8 cellular contexts compared by ENCODE assay signal in genomic region chr2:104849618-104850097, GRCh38. TPM values are rescaled to one million over a fixed set of nuclear protein-coding genes. Genes with fewer than 3 reads are reported as not detected.
DNase-seq lines count a peak whose midpoint lies in the region; ATAC-seq and TF ChIP-seq lines count a peak whose summit lies in the region.

No MANE protein-coding gene starts in this region.

- H3K4me2 ChIP-seq in GM23248 (ENCODE audit: unreplicated experiment) = no peak overlapping the region
- peak overlapping the region; percentile 35 for H3K4me2 ChIP-seq in neuronal stem cell (ENCODE audit: insufficient read depth, low read length, poor library complexity, severe bottlenecking)

- H3K36me3 ChIP-seq in GM23248 (ENCODE audit: low read depth) (no peaks in the 10 kb centered on the region), neuronal stem cell (replicated peaks in 1 of 2; ENCODE audit: control insufficient read depth in 2 of 2, insufficient read depth in 2 of 2, low read length in 2 of 2) (peaks cover 0 to 12% of the 10 kb centered on the region in 2 donors)

- H3K14ac ChIP-seq in neuronal stem cell (ENCODE audit: low read length) = no peak overlapping the region

- H2AK5ac ChIP-seq in neuronal stem cell (ENCODE audit: low read depth, low read length) = no peak overlapping the region

- no peak overlapping the region for H2BK5ac ChIP-seq in neuronal stem cell (ENCODE audit: low read length)

- no peak for ATAC-seq in HG02884 (IDR thresholded peaks at IDR 0.05; ENCODE audit: unreplicated experiment)

- no peak overlapping the region for H4K8ac ChIP-seq in neuronal stem cell (ENCODE audit: low read depth, low read length)

- H3K9me3 ChIP-seq in GM23248 (ENCODE audit: low read depth) = no peaks in the 10 kb centered on the region
- H3K9me3 ChIP-seq in neuronal stem cell (replicated peaks in 1 of 2; ENCODE audit: control insufficient read depth in 2 of 2, insufficient read depth in 1 of 2, low read depth in 1 of 2, low read length in 2 of 2) = no peaks in the 10 kb centered on the region

- H3K4me3 ChIP-seq in GM23248 (no peak overlapping the region), epithelial cell of proximal tubule (ENCODE audit: low read depth, low read length) (peak overlapping the region; percentile 83), neuronal stem cell (ENCODE audit: low read length in 2 of 2) (peak overlapping the region in 1 of 2 donors; percentile 82)

- no peak overlapping the region for H3K23ac ChIP-seq in neuronal stem cell (ENCODE audit: low read depth, low read length, poor library complexity)

- H2BK12ac ChIP-seq in neuronal stem cell (ENCODE audit: low read length) = no peak overlapping the region

- TF ChIP-seq CTCF in epithelial cell of proximal tubule (conservative IDR thresholded peaks at IDR 0.05; ENCODE audit: low read depth, low read length) = peak; percentile 79

- in situ Hi-C loops in GM23248 (cut with MboI) = loop anchor here (25.0 kb wide), 1 partner anchor 1687 kb away; no protein-coding TSS in a partner anchor

- H2BK15ac ChIP-seq in neuronal stem cell (ENCODE audit: low read length) = no peak overlapping the region

- H3F3A ChIP-seq in GM23248 (ENCODE audit: insufficient read depth) = no peaks in the 10 kb centered on the region

- H2AFZ ChIP-seq in GM23248 (no peak overlapping the region), neuronal stem cell (ENCODE audit: low read length) (no peak overlapping the region)

- peaks cover 90% of the 10 kb centered on the region for H3K27me3 ChIP-seq in GM23248 (replicated peaks; ENCODE audit: insufficient read depth)
- peaks cover 0 to 58% (median 2%) of the 10 kb centered on the region in 3 experiments for H3K27me3 ChIP-seq in neuronal stem cell (ENCODE audit: control insufficient read depth in 3 of 3, insufficient read depth in 3 of 3, low read depth in 1 of 3, low read length in 3 of 3)

- no peaks in the 10 kb centered on the region for H4K20me1 ChIP-seq in GM23248 (ENCODE audit: insufficient read depth)

- H2BK120ac ChIP-seq in neuronal stem cell (ENCODE audit: low read depth, low read length) = no peak overlapping the region

- H4K91ac ChIP-seq in neuronal stem cell (ENCODE audit: low read depth, low read length, poor library complexity) = no peak overlapping the region

- H3K4me1 ChIP-seq in GM23248 (ENCODE audit: insufficient read depth) (no peaks in the 10 kb centered on the region), neuronal stem cell (ENCODE audit: control insufficient read depth in 2 of 2, insufficient read depth in 1 of 2, low read depth in 1 of 2, low read length in 2 of 2) (peaks cover 16 to 23% of the 10 kb centered on the region in 2 donors)

- DNase-seq in DMS 273 treated with DMSO at 0.1 percent for 48 hours (lab: John Stamatoyannopoulos, UW) (peak; percentile 32), GM23248 (peak; percentile 83), NCI-H2081 (lab: John Stamatoyannopoulos, UW) (peak; percentile 50 to 63), epithelial cell of proximal tubule (ENCODE audit: low read depth) (no peak), neuronal stem cell (ENCODE audit: low spot score) (no peak), mucosa of gallbladder (ENCODE audit: low spot score) (no peak)
- DNase-seq in activated CD4-positive, alpha-beta T cell treated with anti-CD3 and anti-CD28 coated beads for 48 hours = peak; percentile 84

- no peaks in the 10 kb centered on the region for H3K9me2 ChIP-seq in GM23248 (ENCODE audit: insufficient read depth)

- no peaks in the 10 kb centered on the region for H3K79me2 ChIP-seq in GM23248 (ENCODE audit: insufficient read depth)

- no peak overlapping the region for H3K4ac ChIP-seq in neuronal stem cell (ENCODE audit: low read length)

- 1 to 3% methylated on average over 5 of the region's 5 CpGs for WGBS in GM23248 (ENCODE audit: low coverage in 1 of 2, low lambda C conversion rate in 2 of 2, missing lambda C conversion rate in 2 of 2), 2 experiments
- no CpG with 5 or more reads among the region's 5 CpGs for WGBS in neuronal stem cell (ENCODE audit: extremely low coverage in 2 of 2, insufficient read length in 2 of 2, insufficient replicate concordance in 1 of 2), 2 donors

- H3K79me1 ChIP-seq in neuronal stem cell (ENCODE audit: low read depth, low read length) = no peaks in the 10 kb centered on the region

- no peak overlapping the region for H3K18ac ChIP-seq in neuronal stem cell (ENCODE audit: low read length)

- H3K27ac ChIP-seq in GM23248 = no peak overlapping the region
- H3K27ac ChIP-seq in neuronal stem cell (replicated peaks; ENCODE audit: low read length) = no peak overlapping the region

- H3K9ac ChIP-seq in GM23248 (no peak overlapping the region), neuronal stem cell (ENCODE audit: low read depth, low read length, poor library complexity) (no peak overlapping the region)

RNA-seq across cellular contexts. Expression of gene POU3F3, which starts 4.3 kb away (rescaled TPM):
- not detected in 2 replicates for total RNA-seq in GM23248 (2014; rRNA removed; shearing (Covaris generic))
- not detected in 2 replicates for polyA plus RNA-seq in GM23248 (2016; fragmentation: Nextera tagmentation; extraction: Ambion mirVana)
- 22.1 and 34.0 TPM in 2 replicates for total RNA-seq in epithelial cell of proximal tubule
- polyA plus RNA-seq in neuronal stem cell (2013, experiment 1 of 2) = 3.6 TPM
- 3.4 TPM for polyA plus RNA-seq in neuronal stem cell (2013, experiment 2 of 2)
- not detected for total RNA-seq in mucosa of gallbladder

Comparison
In these comparisons a context has a peak if more than half of its experiments do, and no peak if none do; other contexts are left out.
1. DNase-seq: peak in DMS 273 treated with DMSO at 0.1 percent for 48 hours (single experiment), GM23248 (single experiment), NCI-H2081 (2 of 2) and activated CD4-positive, alpha-beta T cell treated with anti-CD3 and anti-CD28 coated beads for 48 hours (single experiment); none in epithelial cell of proximal tubule (single experiment), neuronal stem cell (single experiment) and mucosa of gallbladder (single experiment).
2. RNA of gene POU3F3, which starts 4.3 kb away (total RNA-seq): 22.1 to 34.0 TPM in epithelial cell of proximal tubule; not detected in GM23248 and not detected in mucosa of gallbladder (single experiment); every median in the first group is over 10 times any median in the second.